16 cellular contexts compared by ENCODE assay signal in the genomic region with DNA sequence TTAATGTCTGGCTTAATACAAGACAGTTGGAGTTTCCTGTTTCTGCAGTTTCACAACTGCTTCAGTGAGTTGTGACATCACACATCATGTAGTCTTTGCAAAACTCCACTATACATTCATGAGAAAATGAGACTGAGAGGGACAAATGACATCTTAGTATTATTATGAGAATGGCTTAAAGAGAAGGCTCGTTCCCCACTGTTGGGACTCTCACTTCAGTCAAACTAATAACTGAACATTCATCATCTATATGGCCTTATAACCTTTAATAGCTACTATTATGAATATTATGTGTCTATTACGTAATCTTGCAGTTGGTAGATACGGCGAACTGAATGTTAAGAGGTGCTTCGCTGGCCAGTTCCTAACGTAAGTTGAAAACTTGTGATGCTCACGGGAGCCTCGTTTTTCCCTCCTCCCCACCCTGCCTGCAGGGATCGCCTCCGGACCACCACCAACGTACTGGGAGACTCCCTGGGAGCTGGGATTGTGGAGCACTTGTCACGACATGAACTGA.
DNase-seq lines count a peak whose midpoint lies in the region; ATAC-seq, FAIRE-seq and TF ChIP-seq lines count a peak whose summit lies in the region.
"Had no signal": no experiment of that assay in that cellular context is flagged by ENCODE, and none has a peak within 500 bp of the region (broad histone marks: within the 10 kb centered on the region; RNA-seq: fewer than 3 reads in every experiment).

No MANE protein-coding gene starts in this region.

- no peak overlapping the region for H3K4me2 ChIP-seq in osteoblast (ENCODE audit: insufficient read depth, low read length)

- H3K27ac ChIP-seq in spleen, result peak overlapping the region in 7 of 8 donors; percentile 34 to 83 (median 74)
- H3K27ac ChIP-seq in osteoblast (ENCODE audit: low read depth, low read length), result no peak overlapping the region
- H3K27ac ChIP-seq: SJSA1, thoracic aorta, VCaP had no signal

- H4K20me1 ChIP-seq in osteoblast (ENCODE audit: insufficient read depth, low read length), result no peaks in the 10 kb centered on the region

- peak; percentile 34 for ATAC-seq in GM18867 (IDR thresholded peaks at IDR 0.05; ENCODE audit: unreplicated experiment)
- peak; percentile 35 for ATAC-seq in HG03354 (IDR thresholded peaks at IDR 0.05; ENCODE audit: poor library complexity, severe bottlenecking, unreplicated experiment)
- ATAC-seq in GM18505 (IDR thresholded peaks at IDR 0.05; ENCODE audit: unreplicated experiment), result no peak
- ATAC-seq in GM19328 (IDR thresholded peaks at IDR 0.05; ENCODE audit: unreplicated experiment), result no peak
- ATAC-seq: activated naive CD8-positive, alpha-beta T cell treated with anti-CD3 and anti-CD28 coated beads, Interleukin-2, amount 50 U/mL, for 24 hours; natural killer cell had no signal

- peak overlapping the region in 1 of 8 donors; percentile 13 for H3K4me3 ChIP-seq in spleen
- no peak overlapping the region for H3K4me3 ChIP-seq in osteoblast (ENCODE audit: insufficient read depth, low read length)
- H3K4me3 ChIP-seq: SJSA1, thoracic aorta had no signal

- TF ChIP-seq CTCF in spleen (IDR thresholded peaks at IDR 0.05 in 8 of 11, conservative IDR thresholded peaks at IDR 0.05 in 3 of 11) (no peak), osteoblast (IDR thresholded peaks at IDR 0.05; ENCODE audit: extremely low read depth, low read depth, low read length) (no peak)

- intact Hi-C loops in spleen (cut with DNase I; ENCODE audit: low total_unique reads), result no loop called here

- FAIRE-seq in GM12892 (lab: Jason Lieb, UNC), result no peak

- TF ChIP-seq POLR2A in spleen (IDR thresholded peaks at IDR 0.05) (no peak), GM12892 (IDR thresholded peaks at IDR 0.05; ENCODE audit: low read depth, low read length) (no peak), GM18505 (IDR thresholded peaks at IDR 0.05; ENCODE audit: borderline replicate concordance, extremely low read depth, insufficient read depth, insufficient read length) (no peak)

- WGBS in spleen, 5 donors, result 45 to 76% (median 66%) methylated on average over 12 of the region's 12 CpGs

- no peaks in the 10 kb centered on the region for H3K79me2 ChIP-seq in osteoblast (ENCODE audit: insufficient read depth, low read length)

- no peak overlapping the region for H2AFZ ChIP-seq in osteoblast (ENCODE audit: low read length)

- H3K36me3 ChIP-seq in spleen (no peaks in the 10 kb centered on the region), osteoblast (ENCODE audit: insufficient read depth, low read length) (no peaks in the 10 kb centered on the region)
- H3K36me3 ChIP-seq: thoracic aorta had no signal

- no peaks in the 10 kb centered on the region for H3K9me3 ChIP-seq in spleen
- H3K9me3 ChIP-seq in osteoblast (ENCODE audit: low read depth, low read length), result no peaks in the 10 kb centered on the region
- H3K9me3 ChIP-seq: Caco-2, SJSA1, thoracic aorta had no signal

- H3K27me3 ChIP-seq in spleen (replicated peaks in 1 of 7), result peaks cover 0 to 3% (median 0%) of the 10 kb centered on the region in 7 donors
- H3K27me3 ChIP-seq in osteoblast (ENCODE audit: insufficient read depth, low read length), result no peaks in the 10 kb centered on the region
- H3K27me3 ChIP-seq: SJSA1 had no signal

- H3K4me1 ChIP-seq in spleen (peaks cover 0 to 46% (median 19%) of the 10 kb centered on the region in 6 donors), osteoblast (ENCODE audit: insufficient read depth, low read length) (peaks cover 10% of the 10 kb centered on the region)

- DNase-seq in SKM-1 treated with dmso at 0.1 percent for 144 hours (lab: John Stamatoyannopoulos, UW; ENCODE audit: unreplicated experiment) (peak; percentile 88), spleen (no peak), GM12892 (ENCODE audit: insufficient read length) (no peak), osteoblast (ENCODE audit: insufficient read length, low spot score, missing footprints) (no peak)
- DNase-seq: activated naive CD8-positive, alpha-beta T cell treated with anti-CD3 and anti-CD28 coated beads, Interleukin-2, amount 50 U/mL, for 24 hours; Caco-2; cortex of kidney; natural killer cell; NCI-H1436 treated with DMSO at 0.1 percent for 48 hours had no signal

Comparison
In these comparisons a context has a peak if more than half of its experiments do, and no peak if none do; other contexts are left out.
1. ATAC-seq: peak in GM18867 (single experiment) and HG03354 (single experiment); none in GM18505 (single experiment) and GM19328 (single experiment).